Comparison of ENCODE assay signal across 1 cellular context in genomic region chr20:44504402-44505309, GRCh38.
TF ChIP-seq lines count a peak whose summit lies in the region.

No MANE protein-coding gene starts in this region.

TF ChIP-seq in HepG2, 621 proteins besides CTCF, POLR2A, EP300 and RAD21 (continued from another document):
- TF ChIP-seq TEAD3 (CRISPR knock-in tag; optimal IDR thresholded peaks at IDR 0.05; ENCODE audit: borderline replicate concordance) (peak; percentile 14), MNT (IDR thresholded peaks at IDR 0.05) (peak; percentile 39; the same call in 1 of the 2 replicates), HNF4A (CRISPR knock-in tag; IDR thresholded peaks at IDR 0.05) (peak; percentile 25; the same call in 1 of the 2 replicates), HOXD1 (CRISPR knock-in tag; IDR thresholded peaks at IDR 0.05) (no peak), AFF4 (CRISPR knock-in tag; IDR thresholded peaks at IDR 0.05) (no peak), MTERF4 (CRISPR knock-in tag; IDR thresholded peaks at IDR 0.05) (no peak), SOX6 (IDR thresholded peaks at IDR 0.05) (no peak), SOX6 (CRISPR knock-in tag; IDR thresholded peaks at IDR 0.05) (peak; percentile 70), ZSCAN9 (CRISPR knock-in tag; IDR thresholded peaks at IDR 0.05; ENCODE audit: borderline replicate concordance) (peak; percentile 39; the same call in 1 of the 2 replicates)
